Comparison of ENCODE assay signal across 23 cellular contexts in the genomic region with DNA sequence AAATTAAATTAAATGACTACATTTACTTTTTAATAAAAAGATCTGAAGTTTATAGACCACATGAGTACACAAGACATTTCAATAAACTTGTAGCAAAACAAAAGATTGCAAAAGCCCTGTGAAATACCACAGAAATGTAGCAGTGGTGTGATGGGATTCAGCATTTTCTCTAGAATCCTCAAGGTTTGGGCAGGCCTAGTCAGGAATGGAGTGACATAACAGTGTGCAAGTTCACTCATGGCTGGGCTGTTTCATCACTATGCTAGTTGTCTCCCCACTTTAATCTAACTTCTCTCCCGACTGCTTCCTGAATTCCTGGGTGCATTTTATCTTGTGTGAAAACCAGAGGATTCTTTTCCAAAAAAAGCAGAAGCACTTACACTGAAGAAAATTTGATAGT.
DNase-seq lines count a peak whose midpoint lies in the region; TF ChIP-seq lines count a peak whose summit lies in the region.
"Had no signal": no experiment of that assay in that cellular context is flagged by ENCODE, and none has a peak within 500 bp of the region (broad histone marks: within the 10 kb centered on the region; RNA-seq: fewer than 3 reads in every experiment).

No MANE protein-coding gene starts in this region.

- H3K9me3 ChIP-seq in SJCRH30 (replicated peaks) = no peaks in the 10 kb centered on the region
- H3K9me3 ChIP-seq: A549; BE2C; BLaER1 treated with 17β-estradiol and CSF1 and Interleukin-3, amounts not matched to agents 10 nM and 100 nM had no signal

- CTCF ChIA-PET in RWPE1 (lab: Yijun Ruan, JAX) = no interaction called here

- H3K4me3 ChIP-seq in astrocyte of the spinal cord (ENCODE audit: low read depth, low read length) = no peak overlapping the region
- no peak overlapping the region for H3K4me3 ChIP-seq in fibroblast of pulmonary artery (replicated peaks; ENCODE audit: low read depth, low read length)
- no peak overlapping the region for H3K4me3 ChIP-seq in SJCRH30
- no peak overlapping the region for H3K4me3 ChIP-seq in dorsolateral prefrontal cortex
- H3K4me3 ChIP-seq: A549; BLaER1 treated with 17β-estradiol and CSF1 and Interleukin-3, amounts not matched to agents 10 nM and 100 nM; GM12878; GM23338 had no signal

- POLR2A ChIA-PET in RWPE1 (lab: Yijun Ruan, JAX; ENCODE audit: low non-redundant PET) = no interaction called here

- DNase-seq in RWPE1 (ENCODE audit: low spot score) (peak; percentile 12), amniotic epithelial cell (ENCODE audit: low read depth) (peak; percentile 0), astrocyte of the spinal cord (ENCODE audit: low read depth, low spot score) (peak; percentile 7), fibroblast of pulmonary artery (ENCODE audit: low read depth) (peak; percentile 2), SJCRH30 (no peak), dorsolateral prefrontal cortex (no peak), hypothalamus (lab: John Stamatoyannopoulos, UW) (no peak), NCI-H526 treated with DMSO at 0.1 percent for 48 hours (lab: John Stamatoyannopoulos, UW) (no peak)
- DNase-seq: 8988T; ACHN; AML-193; BE2C; CD4-positive, alpha-beta T cell; CD8-positive, alpha-beta memory T cell; DMS 273 treated with DMSO at 0.1 percent for 48 hours; DMS79; EL; GDM1; H9 had no signal

- no peaks in the 10 kb centered on the region for H3K27me3 ChIP-seq in SJCRH30
- no peaks in the 10 kb centered on the region for H3K27me3 ChIP-seq in dorsolateral prefrontal cortex
- H3K27me3 ChIP-seq: BE2C; BLaER1 treated with 17β-estradiol and CSF1 and Interleukin-3, amounts not matched to agents 10 nM and 100 nM had no signal

- H3K27ac ChIP-seq in RWPE1 (peak overlapping the region; percentile 70), SJCRH30 (no peak overlapping the region), dorsolateral prefrontal cortex (no peak overlapping the region)
- H3K27ac ChIP-seq: A549; BLaER1 treated with 17β-estradiol and CSF1 and Interleukin-3, amounts not matched to agents 10 nM and 100 nM had no signal

- intact Hi-C loops in dorsolateral prefrontal cortex (cut with DNase I) = no loop called here

- peaks cover 6% of the 10 kb centered on the region for H3K4me1 ChIP-seq in SJCRH30
- H3K4me1 ChIP-seq: A549; BE2C; BLaER1 treated with 17β-estradiol and CSF1 and Interleukin-3, amounts not matched to agents 10 nM and 100 nM had no signal

- TF ChIP-seq CTCF in RWPE1 (conservative IDR thresholded peaks at IDR 0.05; ENCODE audit: low read depth) = no peak
- no peak for TF ChIP-seq CTCF in astrocyte of the spinal cord (IDR thresholded peaks at IDR 0.05; ENCODE audit: low read depth, low read length)
- TF ChIP-seq CTCF in fibroblast of pulmonary artery (IDR thresholded peaks at IDR 0.05; ENCODE audit: low read length, missing control alignments) = no peak
- no peak for TF ChIP-seq CTCF in dorsolateral prefrontal cortex (IDR thresholded peaks at IDR 0.05 in 54 of 56, conservative IDR thresholded peaks at IDR 0.05 in 2 of 56; ENCODE audit: low read depth in 1 of 56, partially characterized antibody in 56 of 56)

- in situ Hi-C loops in astrocyte of the spinal cord (cut with HindIII; ENCODE audit: low sequenced_read_pairs) = no loop called here

- no peaks in the 10 kb centered on the region for H3K36me3 ChIP-seq in SJCRH30
- H3K36me3 ChIP-seq: BE2C; BLaER1 treated with 17β-estradiol and CSF1 and Interleukin-3, amounts not matched to agents 10 nM and 100 nM had no signal

Comparison
In these comparisons a context has a peak if more than half of its experiments do, and no peak if none do; other contexts are left out.
1. DNase-seq: peak in RWPE1 (single experiment), amniotic epithelial cell (single experiment), astrocyte of the spinal cord (single experiment) and fibroblast of pulmonary artery (single experiment); none in SJCRH30 (0 of 2), dorsolateral prefrontal cortex (0 of 10), hypothalamus (0 of 51) and NCI-H526 treated with DMSO at 0.1 percent for 48 hours (single experiment).